In genomic region chr9:121974421-121974820, GRCh38 we compare ENCODE assay signal across 1 cellular context.
TF ChIP-seq lines count a peak whose summit lies in the region.

No MANE protein-coding gene starts in this region.

TF ChIP-seq in SK-N-SH treated with all-trans-retinoic acid at 6 μM for 48 hours, 23 proteins besides CTCF, POLR2A, EP300 and RAD21 (continued from another document):
- TF ChIP-seq CREB5 (CRISPR knock-in tag; IDR thresholded peaks at IDR 0.05; ENCODE audit: low read depth) (no peak), TOX (CRISPR knock-in tag; IDR thresholded peaks at IDR 0.05; ENCODE audit: borderline replicate concordance) (no peak), ESRRG (CRISPR knock-in tag; IDR thresholded peaks at IDR 0.05) (no peak)
